In the genomic region with DNA sequence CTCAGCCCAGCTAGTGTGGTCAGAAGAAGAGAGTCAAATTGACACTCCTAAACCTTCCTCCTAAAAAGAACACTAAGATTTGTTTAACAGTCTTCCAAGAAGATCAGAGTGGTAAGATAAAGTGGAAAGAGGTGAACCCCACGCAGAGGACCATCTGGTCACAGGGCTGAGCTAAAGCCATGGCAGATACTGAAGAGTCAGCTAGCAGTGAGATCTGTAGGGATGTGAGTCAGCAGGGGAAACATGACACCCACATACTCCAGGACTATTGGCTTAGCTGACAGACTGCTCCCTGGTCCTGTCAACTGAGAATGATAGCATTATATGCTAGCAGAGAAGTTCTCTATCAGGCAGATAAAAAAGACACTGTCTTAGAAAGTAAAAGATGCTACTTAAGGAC, we compare ENCODE assay signal across 1 cellular context.
A peak's percentile ranks its signal among the peaks of the same experiment; 100 is the strongest.
TF ChIP-seq lines count a peak whose summit lies in the region.

No MANE protein-coding gene starts in this region.

TF ChIP-seq in K562, 482 proteins besides CTCF, POLR2A, EP300 and RAD21 (continued from another document and continues in another):
- TF ChIP-seq ADNP (tag; IDR thresholded peaks at IDR 0.05) = no peak
- no peak for TF ChIP-seq ZNF282 (CRISPR knock-in tag; IDR thresholded peaks at IDR 0.05)
- no peak for TF ChIP-seq LEF1 (IDR thresholded peaks at IDR 0.05)
- TF ChIP-seq NCOA2 (IDR thresholded peaks at IDR 0.05; ENCODE audit: partially characterized antibody in 2 of 2) = no peak
- TF ChIP-seq ZC3H4 (CRISPR knock-in tag; IDR thresholded peaks at IDR 0.05; ENCODE audit: borderline replicate concordance) = no peak
- TF ChIP-seq TEAD4 (IDR thresholded peaks at IDR 0.05; ENCODE audit: low read length) = 0 out of 2 replicates have a peak, but pooled peaks have one; percentile 11
- no peak for TF ChIP-seq TEAD4 (CRISPR knock-in tag; IDR thresholded peaks at IDR 0.05; ENCODE audit: borderline replicate concordance)
- TF ChIP-seq, protein P1, sequence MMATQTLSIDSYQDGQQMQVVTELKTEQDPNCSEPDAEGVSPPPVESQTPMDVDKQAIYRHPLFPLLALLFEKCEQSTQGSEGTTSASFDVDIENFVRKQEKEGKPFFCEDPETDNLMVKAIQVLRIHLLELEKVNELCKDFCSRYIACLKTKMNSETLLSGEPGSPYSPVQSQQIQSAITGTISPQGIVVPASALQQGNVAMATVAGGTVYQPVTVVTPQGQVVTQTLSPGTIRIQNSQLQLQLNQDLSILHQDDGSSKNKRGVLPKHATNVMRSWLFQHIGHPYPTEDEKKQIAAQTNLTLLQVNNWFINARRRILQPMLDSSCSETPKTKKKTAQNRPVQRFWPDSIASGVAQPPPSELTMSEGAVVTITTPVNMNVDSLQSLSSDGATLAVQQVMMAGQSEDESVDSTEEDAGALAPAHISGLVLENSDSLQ (IDR thresholded peaks at IDR 0.05) = peak; percentile 85
- no peak for TF ChIP-seq NFATC3 (IDR thresholded peaks at IDR 0.05)
- TF ChIP-seq CREM (IDR thresholded peaks at IDR 0.05; ENCODE audit: low read depth) = peak; percentile 28; the same call in 1 of the 2 replicates
- TF ChIP-seq CHCHD3 (CRISPR knock-in tag; IDR thresholded peaks at IDR 0.05) = no peak
- TF ChIP-seq MAFK (IDR thresholded peaks at IDR 0.05; ENCODE audit: low read length) = peak; percentile 50; the same call in 1 of the 2 replicates
- peak; percentile 82 for TF ChIP-seq CBFA2T3 (IDR thresholded peaks at IDR 0.05)
- no peak for TF ChIP-seq NUFIP1 (IDR thresholded peaks at IDR 0.05; ENCODE audit: partially characterized antibody)
- no peak for TF ChIP-seq U2AF2 (optimal IDR thresholded peaks at IDR 0.05; ENCODE audit: low read depth, low read length)
- TF ChIP-seq, protein P2, sequence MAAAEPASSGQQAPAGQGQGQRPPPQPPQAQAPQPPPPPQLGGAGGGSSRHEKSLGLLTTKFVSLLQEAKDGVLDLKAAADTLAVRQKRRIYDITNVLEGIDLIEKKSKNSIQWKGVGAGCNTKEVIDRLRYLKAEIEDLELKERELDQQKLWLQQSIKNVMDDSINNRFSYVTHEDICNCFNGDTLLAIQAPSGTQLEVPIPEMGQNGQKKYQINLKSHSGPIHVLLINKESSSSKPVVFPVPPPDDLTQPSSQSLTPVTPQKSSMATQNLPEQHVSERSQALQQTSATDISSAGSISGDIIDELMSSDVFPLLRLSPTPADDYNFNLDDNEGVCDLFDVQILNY (CRISPR knock-in tag; IDR thresholded peaks at IDR 0.05) = no peak
- 0 out of 2 replicates have a peak, but pooled peaks have one; percentile 20 for TF ChIP-seq MTA2 (IDR thresholded peaks at IDR 0.05; ENCODE audit: low read depth)
- no peak for TF ChIP-seq PRPF4 (IDR thresholded peaks at IDR 0.05; ENCODE audit: insufficient read depth, low read depth, low read length, poor library complexity, severe bottlenecking)
- no peak for TF ChIP-seq NBN (IDR thresholded peaks at IDR 0.05; ENCODE audit: low read depth)
- TF ChIP-seq, protein P3, sequence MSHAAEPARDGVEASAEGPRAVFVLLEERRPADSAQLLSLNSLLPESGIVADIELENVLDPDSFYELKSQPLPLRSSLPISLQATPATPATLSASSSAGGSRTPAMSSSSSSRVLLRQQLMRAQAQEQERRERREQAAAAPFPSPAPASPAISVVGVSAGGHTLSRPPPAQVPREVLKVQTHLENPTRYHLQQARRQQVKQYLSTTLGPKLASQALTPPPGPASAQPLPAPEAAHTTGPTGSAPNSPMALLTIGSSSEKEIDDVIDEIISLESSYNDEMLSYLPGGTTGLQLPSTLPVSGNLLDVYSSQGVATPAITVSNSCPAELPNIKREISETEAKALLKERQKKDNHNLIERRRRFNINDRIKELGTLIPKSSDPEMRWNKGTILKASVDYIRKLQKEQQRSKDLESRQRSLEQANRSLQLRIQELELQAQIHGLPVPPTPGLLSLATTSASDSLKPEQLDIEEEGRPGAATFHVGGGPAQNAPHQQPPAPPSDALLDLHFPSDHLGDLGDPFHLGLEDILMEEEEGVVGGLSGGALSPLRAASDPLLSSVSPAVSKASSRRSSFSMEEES (CRISPR knock-in tag; IDR thresholded peaks at IDR 0.05) = no peak
- TF ChIP-seq RBM34 (IDR thresholded peaks at IDR 0.05; ENCODE audit: borderline replicate concordance, insufficient read depth, low read length) = no peak
- TF ChIP-seq, protein P4, sequence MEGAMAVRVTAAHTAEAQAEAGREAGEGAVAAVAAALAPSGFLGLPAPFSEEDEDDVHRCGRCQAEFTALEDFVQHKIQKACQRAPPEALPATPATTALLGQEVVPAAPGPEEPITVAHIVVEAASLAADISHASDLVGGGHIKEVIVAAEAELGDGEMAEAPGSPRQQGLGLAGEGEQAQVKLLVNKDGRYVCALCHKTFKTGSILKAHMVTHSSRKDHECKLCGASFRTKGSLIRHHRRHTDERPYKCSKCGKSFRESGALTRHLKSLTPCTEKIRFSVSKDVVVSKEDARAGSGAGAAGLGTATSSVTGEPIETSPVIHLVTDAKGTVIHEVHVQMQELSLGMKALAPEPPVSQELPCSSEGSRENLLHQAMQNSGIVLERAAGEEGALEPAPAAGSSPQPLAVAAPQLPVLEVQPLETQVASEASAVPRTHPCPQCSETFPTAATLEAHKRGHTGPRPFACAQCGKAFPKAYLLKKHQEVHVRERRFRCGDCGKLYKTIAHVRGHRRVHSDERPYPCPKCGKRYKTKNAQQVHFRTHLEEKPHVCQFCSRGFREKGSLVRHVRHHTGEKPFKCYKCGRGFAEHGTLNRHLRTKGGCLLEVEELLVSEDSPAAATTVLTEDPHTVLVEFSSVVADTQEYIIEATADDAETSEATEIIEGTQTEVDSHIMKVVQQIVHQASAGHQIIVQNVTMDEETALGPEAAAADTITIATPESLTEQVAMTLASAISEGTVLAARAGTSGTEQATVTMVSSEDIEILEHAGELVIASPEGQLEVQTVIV (CRISPR knock-in tag; IDR thresholded peaks at IDR 0.05; ENCODE audit: borderline replicate concordance) = no peak
- TF ChIP-seq, protein P5, sequence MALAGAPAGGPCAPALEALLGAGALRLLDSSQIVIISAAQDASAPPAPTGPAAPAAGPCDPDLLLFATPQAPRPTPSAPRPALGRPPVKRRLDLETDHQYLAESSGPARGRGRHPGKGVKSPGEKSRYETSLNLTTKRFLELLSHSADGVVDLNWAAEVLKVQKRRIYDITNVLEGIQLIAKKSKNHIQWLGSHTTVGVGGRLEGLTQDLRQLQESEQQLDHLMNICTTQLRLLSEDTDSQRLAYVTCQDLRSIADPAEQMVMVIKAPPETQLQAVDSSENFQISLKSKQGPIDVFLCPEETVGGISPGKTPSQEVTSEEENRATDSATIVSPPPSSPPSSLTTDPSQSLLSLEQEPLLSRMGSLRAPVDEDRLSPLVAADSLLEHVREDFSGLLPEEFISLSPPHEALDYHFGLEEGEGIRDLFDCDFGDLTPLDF (CRISPR knock-in tag; IDR thresholded peaks at IDR 0.05) = no peak
- TF ChIP-seq ELF1 (tag; IDR thresholded peaks at IDR 0.05) = no peak
- TF ChIP-seq HNRNPUL1 (IDR thresholded peaks at IDR 0.05; ENCODE audit: low read length) = no peak
- no peak for TF ChIP-seq JUNB (CRISPR knock-in tag; conservative IDR thresholded peaks at IDR 0.05)
- TF ChIP-seq RHOXF2B (CRISPR knock-in tag; conservative IDR thresholded peaks at IDR 0.05) = no peak
- TF ChIP-seq MTA3 (IDR thresholded peaks at IDR 0.05; ENCODE audit: borderline replicate concordance) = 0 out of 2 replicates have a peak, but pooled peaks have one; percentile 45
- TF ChIP-seq, protein P6, sequence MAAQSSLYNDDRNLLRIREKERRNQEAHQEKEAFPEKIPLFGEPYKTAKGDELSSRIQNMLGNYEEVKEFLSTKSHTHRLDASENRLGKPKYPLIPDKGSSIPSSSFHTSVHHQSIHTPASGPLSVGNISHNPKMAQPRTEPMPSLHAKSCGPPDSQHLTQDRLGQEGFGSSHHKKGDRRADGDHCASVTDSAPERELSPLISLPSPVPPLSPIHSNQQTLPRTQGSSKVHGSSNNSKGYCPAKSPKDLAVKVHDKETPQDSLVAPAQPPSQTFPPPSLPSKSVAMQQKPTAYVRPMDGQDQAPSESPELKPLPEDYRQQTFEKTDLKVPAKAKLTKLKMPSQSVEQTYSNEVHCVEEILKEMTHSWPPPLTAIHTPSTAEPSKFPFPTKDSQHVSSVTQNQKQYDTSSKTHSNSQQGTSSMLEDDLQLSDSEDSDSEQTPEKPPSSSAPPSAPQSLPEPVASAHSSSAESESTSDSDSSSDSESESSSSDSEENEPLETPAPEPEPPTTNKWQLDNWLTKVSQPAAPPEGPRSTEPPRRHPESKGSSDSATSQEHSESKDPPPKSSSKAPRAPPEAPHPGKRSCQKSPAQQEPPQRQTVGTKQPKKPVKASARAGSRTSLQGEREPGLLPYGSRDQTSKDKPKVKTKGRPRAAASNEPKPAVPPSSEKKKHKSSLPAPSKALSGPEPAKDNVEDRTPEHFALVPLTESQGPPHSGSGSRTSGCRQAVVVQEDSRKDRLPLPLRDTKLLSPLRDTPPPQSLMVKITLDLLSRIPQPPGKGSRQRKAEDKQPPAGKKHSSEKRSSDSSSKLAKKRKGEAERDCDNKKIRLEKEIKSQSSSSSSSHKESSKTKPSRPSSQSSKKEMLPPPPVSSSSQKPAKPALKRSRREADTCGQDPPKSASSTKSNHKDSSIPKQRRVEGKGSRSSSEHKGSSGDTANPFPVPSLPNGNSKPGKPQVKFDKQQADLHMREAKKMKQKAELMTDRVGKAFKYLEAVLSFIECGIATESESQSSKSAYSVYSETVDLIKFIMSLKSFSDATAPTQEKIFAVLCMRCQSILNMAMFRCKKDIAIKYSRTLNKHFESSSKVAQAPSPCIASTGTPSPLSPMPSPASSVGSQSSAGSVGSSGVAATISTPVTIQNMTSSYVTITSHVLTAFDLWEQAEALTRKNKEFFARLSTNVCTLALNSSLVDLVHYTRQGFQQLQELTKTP (IDR thresholded peaks at IDR 0.05; ENCODE audit: low read depth in 1 of 2, partially characterized antibody in 2 of 2) = no peak
- TF ChIP-seq NFIX (CRISPR knock-in tag; IDR thresholded peaks at IDR 0.05; ENCODE audit: low read depth) = no peak
- TF ChIP-seq HDAC6 (IDR thresholded peaks at IDR 0.05; ENCODE audit: low read depth, low read length) = no peak
- TF ChIP-seq TAF9B (IDR thresholded peaks at IDR 0.05; ENCODE audit: partially characterized antibody) = no peak
- peak; percentile 69; the same call in 1 of the 2 replicates for TF ChIP-seq SMARCE1 (IDR thresholded peaks at IDR 0.05)
- TF ChIP-seq ZKSCAN3 (CRISPR knock-in tag; IDR thresholded peaks at IDR 0.05) = no peak
- no peak for TF ChIP-seq IFI16 (CRISPR knock-in tag; IDR thresholded peaks at IDR 0.05)
- TF ChIP-seq ZNF41 (CRISPR knock-in tag; conservative IDR thresholded peaks at IDR 0.05) = no peak
- no peak for TF ChIP-seq RBM14 (IDR thresholded peaks at IDR 0.05; ENCODE audit: borderline replicate concordance, insufficient read depth, low read depth, low read length)
- no peak for TF ChIP-seq CHD2 (IDR thresholded peaks at IDR 0.05; ENCODE audit: low read depth, low read length)
- TF ChIP-seq KDM5B (IDR thresholded peaks at IDR 0.05; ENCODE audit: insufficient replicate concordance, low read depth, low read length) = no peak
- TF ChIP-seq POLR2G (IDR thresholded peaks at IDR 0.05; ENCODE audit: low read depth, low read length) = no peak
- TF ChIP-seq, protein P7, sequence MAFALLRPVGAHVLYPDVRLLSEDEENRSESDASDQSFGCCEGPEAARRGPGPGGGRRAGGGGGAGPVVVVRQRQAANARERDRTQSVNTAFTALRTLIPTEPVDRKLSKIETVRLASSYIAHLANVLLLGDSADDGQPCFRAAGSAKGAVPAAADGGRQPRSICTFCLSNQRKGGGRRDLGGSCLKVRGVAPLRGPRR (CRISPR knock-in tag; IDR thresholded peaks at IDR 0.05) = no peak
- TF ChIP-seq, protein P8, sequence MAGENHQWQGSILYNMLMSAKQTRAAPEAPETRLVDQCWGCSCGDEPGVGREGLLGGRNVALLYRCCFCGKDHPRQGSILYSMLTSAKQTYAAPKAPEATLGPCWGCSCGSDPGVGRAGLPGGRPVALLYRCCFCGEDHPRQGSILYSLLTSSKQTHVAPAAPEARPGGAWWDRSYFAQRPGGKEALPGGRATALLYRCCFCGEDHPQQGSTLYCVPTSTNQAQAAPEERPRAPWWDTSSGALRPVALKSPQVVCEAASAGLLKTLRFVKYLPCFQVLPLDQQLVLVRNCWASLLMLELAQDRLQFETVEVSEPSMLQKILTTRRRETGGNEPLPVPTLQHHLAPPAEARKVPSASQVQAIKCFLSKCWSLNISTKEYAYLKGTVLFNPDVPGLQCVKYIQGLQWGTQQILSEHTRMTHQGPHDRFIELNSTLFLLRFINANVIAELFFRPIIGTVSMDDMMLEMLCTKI (IDR thresholded peaks at IDR 0.05; ENCODE audit: partially characterized antibody) = no peak
- TF ChIP-seq ZBTB7A (IDR thresholded peaks at IDR 0.05; ENCODE audit: borderline replicate concordance, control insufficient read depth, low read depth, low read length) = no peak
- TF ChIP-seq, protein P9, sequence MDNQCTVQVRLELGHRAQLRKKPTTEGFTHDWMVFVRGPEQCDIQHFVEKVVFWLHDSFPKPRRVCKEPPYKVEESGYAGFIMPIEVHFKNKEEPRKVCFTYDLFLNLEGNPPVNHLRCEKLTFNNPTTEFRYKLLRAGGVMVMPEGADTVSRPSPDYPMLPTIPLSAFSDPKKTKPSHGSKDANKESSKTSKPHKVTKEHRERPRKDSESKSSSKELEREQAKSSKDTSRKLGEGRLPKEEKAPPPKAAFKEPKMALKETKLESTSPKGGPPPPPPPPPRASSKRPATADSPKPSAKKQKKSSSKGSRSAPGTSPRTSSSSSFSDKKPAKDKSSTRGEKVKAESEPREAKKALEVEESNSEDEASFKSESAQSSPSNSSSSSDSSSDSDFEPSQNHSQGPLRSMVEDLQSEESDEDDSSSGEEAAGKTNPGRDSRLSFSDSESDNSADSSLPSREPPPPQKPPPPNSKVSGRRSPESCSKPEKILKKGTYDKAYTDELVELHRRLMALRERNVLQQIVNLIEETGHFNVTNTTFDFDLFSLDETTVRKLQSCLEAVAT (IDR thresholded peaks at IDR 0.05) = no peak
- TF ChIP-seq MECOM (CRISPR knock-in tag; IDR thresholded peaks at IDR 0.05) = no peak; the same call in 1 of the 2 replicates
- TF ChIP-seq CBFA2T2 (conservative IDR thresholded peaks at IDR 0.05) = peak; percentile 67
- TF ChIP-seq, protein P10, sequence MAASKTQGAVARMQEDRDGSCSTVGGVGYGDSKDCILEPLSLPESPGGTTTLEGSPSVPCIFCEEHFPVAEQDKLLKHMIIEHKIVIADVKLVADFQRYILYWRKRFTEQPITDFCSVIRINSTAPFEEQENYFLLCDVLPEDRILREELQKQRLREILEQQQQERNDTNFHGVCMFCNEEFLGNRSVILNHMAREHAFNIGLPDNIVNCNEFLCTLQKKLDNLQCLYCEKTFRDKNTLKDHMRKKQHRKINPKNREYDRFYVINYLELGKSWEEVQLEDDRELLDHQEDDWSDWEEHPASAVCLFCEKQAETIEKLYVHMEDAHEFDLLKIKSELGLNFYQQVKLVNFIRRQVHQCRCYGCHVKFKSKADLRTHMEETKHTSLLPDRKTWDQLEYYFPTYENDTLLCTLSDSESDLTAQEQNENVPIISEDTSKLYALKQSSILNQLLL (CRISPR knock-in tag; IDR thresholded peaks at IDR 0.05; ENCODE audit: borderline replicate concordance) = no peak
- no peak for TF ChIP-seq ZNF146 (CRISPR knock-in tag; IDR thresholded peaks at IDR 0.05; ENCODE audit: unreplicated experiment)
- TF ChIP-seq ZNF274 (IDR thresholded peaks at IDR 0.05; ENCODE audit: borderline replicate concordance, low read depth, low read length) = no peak
